Comparison of ENCODE assay signal across 8 cellular contexts in the genomic region with DNA sequence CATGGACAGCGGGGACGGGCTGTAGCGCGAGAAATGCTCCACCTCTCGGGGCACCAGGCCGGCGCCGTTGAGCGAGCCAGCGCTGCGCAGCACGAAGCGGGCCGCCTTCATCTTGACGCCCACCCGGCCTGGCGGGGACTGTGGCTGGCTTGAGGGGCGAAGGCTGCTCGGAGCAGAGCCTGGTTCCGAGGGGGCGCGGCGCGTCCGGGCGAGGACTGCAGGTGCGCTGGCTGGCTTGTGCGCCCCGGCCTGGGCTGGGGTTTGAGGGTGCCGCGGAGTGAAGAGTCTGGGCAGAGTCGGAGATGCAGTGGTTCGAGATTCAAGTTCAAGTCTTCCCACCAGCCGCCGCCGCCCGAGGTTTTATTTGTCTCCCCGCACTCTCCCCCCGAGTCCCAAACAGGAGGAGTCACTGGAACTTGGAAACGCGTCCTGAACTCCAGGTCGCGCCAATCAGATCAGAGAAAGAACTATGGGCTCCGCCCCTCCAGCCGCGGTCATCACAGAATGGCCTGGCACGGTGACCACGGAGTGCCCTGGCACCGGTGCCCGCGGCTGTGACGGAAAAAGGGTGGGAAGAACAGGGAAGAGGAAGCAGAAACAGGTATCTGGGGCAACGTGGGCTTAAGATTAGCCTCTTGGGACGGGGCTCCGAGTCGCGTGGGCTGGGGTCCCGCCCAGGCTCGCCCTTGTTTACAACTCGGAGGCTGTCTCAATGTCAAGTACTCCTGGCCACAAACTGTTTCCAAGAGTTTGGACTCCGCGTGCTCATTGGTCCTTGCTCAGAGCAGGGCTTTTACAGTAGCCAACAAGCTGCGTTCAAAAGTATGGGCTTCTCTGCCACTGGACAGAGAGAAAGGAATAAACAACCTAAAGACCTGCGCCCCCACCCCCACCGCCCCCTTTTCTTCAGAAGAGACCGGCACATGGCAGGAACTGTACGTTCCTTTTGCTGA. TPM values are rescaled to one million over a fixed set of nuclear protein-coding genes. Genes with fewer than 3 reads are reported as not detected.
A peak's percentile ranks its signal among the peaks of the same experiment; 100 is the strongest.
DNase-seq lines count a peak whose midpoint lies in the region; FAIRE-seq and TF ChIP-seq lines count a peak whose summit lies in the region.

PDK4 (minus strand) TSS at position 334 of the 953 bp plus-strand sequence; CDS start at position 111, 223 bp downstream.

- no peak for TF ChIP-seq EP300 in Ishikawa (IDR thresholded peaks at IDR 0.05; ENCODE audit: borderline replicate concordance)

- POLR2A ChIA-PET in CD8-positive, alpha-beta memory T cell (lab: Charles Lee): no interaction called here

- H3K27me3 ChIP-seq in right atrium auricular region (no peaks in the 10 kb centered on the region), osteoblast (ENCODE audit: insufficient read depth, low read length) (no peaks in the 10 kb centered on the region)
- no peaks in the 10 kb centered on the region for H3K27me3 ChIP-seq in CD8-positive, alpha-beta memory T cell (ENCODE audit: insufficient read depth, low read length, poor library complexity, severe bottlenecking)

- H3K27ac Mint-ChIP-seq in CD8-positive, alpha-beta memory T cell: no peak within 1 kb of the TSS

- H3K4me3 Mint-ChIP-seq in CD8-positive, alpha-beta memory T cell: peak within 1 kb of the TSS in 1 of 7 donors; percentile 32

- H3K9me3 Mint-ChIP-seq in CD8-positive, alpha-beta memory T cell: peaks cover 0 to 17% (median 0%) of the 10 kb centered on the region in 5 donors

- H3K36me3 ChIP-seq in right atrium auricular region (peaks cover 48% of the 10 kb centered on the region), osteoblast (ENCODE audit: insufficient read depth, low read length) (no peaks in the 10 kb centered on the region)
- H3K36me3 ChIP-seq in CD8-positive, alpha-beta memory T cell (ENCODE audit: insufficient read depth, low read length): no peaks in the 10 kb centered on the region

- peak; percentile 88 for DNase-seq in Caki2 (ENCODE audit: low read depth)
- DNase-seq in astrocyte of the hippocampus (ENCODE audit: low read depth, low spot score): peak; percentile 89
- DNase-seq in right atrium auricular region (ENCODE audit: low spot score): peak; percentile 99
- peak; percentile 83 for DNase-seq in osteoblast (ENCODE audit: insufficient read length, low spot score, missing footprints)
- no peak for DNase-seq in D721Med (ENCODE audit: insufficient read length, low spot score)
- DNase-seq in activated CD8-positive, alpha-beta memory T cell treated with anti-CD3 and anti-CD28 coated beads, Interleukin-2, amount 50 U/mL, for 48 hours: no peak
- DNase-seq in CD8-positive, alpha-beta memory T cell: no peak

- peaks cover 0 to 47% of the 10 kb centered on the region in 2 donors for H3K4me1 ChIP-seq in right atrium auricular region
- peaks cover 11% of the 10 kb centered on the region for H3K4me1 ChIP-seq in osteoblast (ENCODE audit: insufficient read depth, low read length)
- no peaks in the 10 kb centered on the region for H3K4me1 ChIP-seq in CD8-positive, alpha-beta memory T cell (ENCODE audit: insufficient read depth, low read length)

- peak within 1 kb of the TSS; percentile 95 to 100 for H3K27ac ChIP-seq in right atrium auricular region
- peak within 1 kb of the TSS; percentile 66 for H3K27ac ChIP-seq in osteoblast (ENCODE audit: low read depth, low read length)
- no peak within 1 kb of the TSS for H3K27ac ChIP-seq in CD8-positive, alpha-beta memory T cell (ENCODE audit: low read depth, low read length)

- peaks cover 3 to 7% (median 4%) of the 10 kb centered on the region in 3 donors for H3K4me1 Mint-ChIP-seq in CD8-positive, alpha-beta memory T cell

- in situ Hi-C loops in Caki2 (cut with HindIII; ENCODE audit: low pct_unique_long_range_greater_than_20kb, low sequenced_read_pairs): no loop called here

- peaks cover 0 to 3% (median 0%) of the 10 kb centered on the region in 3 donors for H3K36me3 Mint-ChIP-seq in CD8-positive, alpha-beta memory T cell

- peak within 1 kb of the TSS; percentile 97 for H2AFZ ChIP-seq in osteoblast (ENCODE audit: low read length)

- H3K9me3 ChIP-seq in right atrium auricular region (no peaks in the 10 kb centered on the region), osteoblast (ENCODE audit: low read depth, low read length) (no peaks in the 10 kb centered on the region)
- H3K9me3 ChIP-seq in CD8-positive, alpha-beta memory T cell (ENCODE audit: low read length): no peaks in the 10 kb centered on the region

- H3K79me2 ChIP-seq in osteoblast (ENCODE audit: insufficient read depth, low read length): no peaks in the 10 kb centered on the region

- CTCF ChIA-PET in CD8-positive, alpha-beta memory T cell (lab: Charles Lee): no interaction called here

- TF ChIP-seq CTCF in right atrium auricular region (IDR thresholded peaks at IDR 0.05) (no peak), osteoblast (IDR thresholded peaks at IDR 0.05; ENCODE audit: extremely low read depth, low read depth, low read length) (no peak), D721Med (IDR thresholded peaks at IDR 0.05; ENCODE audit: insufficient read depth, missing control alignments) (no peak)

- peaks cover 16 to 27% of the 10 kb centered on the region in 2 donors for H3K27me3 Mint-ChIP-seq in CD8-positive, alpha-beta memory T cell

- no peak for TF ChIP-seq RAD21 in Ishikawa (IDR thresholded peaks at IDR 0.05; ENCODE audit: low read depth)

- no peak for FAIRE-seq in D721Med (lab: Jason Lieb, UNC)

- no peaks in the 10 kb centered on the region for H4K20me1 ChIP-seq in osteoblast (ENCODE audit: insufficient read depth, low read length)

- H3K4me3 ChIP-seq in right atrium auricular region: peak within 1 kb of the TSS; percentile 79 to 97
- peak within 1 kb of the TSS; percentile 84 for H3K4me3 ChIP-seq in osteoblast (ENCODE audit: insufficient read depth, low read length)
- no peak within 1 kb of the TSS for H3K4me3 ChIP-seq in CD8-positive, alpha-beta memory T cell (ENCODE audit: low read length)

- H3K4me2 ChIP-seq in osteoblast (ENCODE audit: insufficient read depth, low read length): peak within 1 kb of the TSS; percentile 86

TF ChIP-seq in Ishikawa, 13 proteins besides CTCF, POLR2A, EP300 and RAD21:
- peak; percentile 36; the same call in 1 of the 2 replicates for TF ChIP-seq TAF1 (IDR thresholded peaks at IDR 0.05; ENCODE audit: low read depth)
- TF ChIP-seq NFIC (IDR thresholded peaks at IDR 0.05): peak; percentile 54; the same call in 1 of the 2 replicates
- no peak for TF ChIP-seq TEAD4 (IDR thresholded peaks at IDR 0.05)
- TF ChIP-seq, protein P1, sequence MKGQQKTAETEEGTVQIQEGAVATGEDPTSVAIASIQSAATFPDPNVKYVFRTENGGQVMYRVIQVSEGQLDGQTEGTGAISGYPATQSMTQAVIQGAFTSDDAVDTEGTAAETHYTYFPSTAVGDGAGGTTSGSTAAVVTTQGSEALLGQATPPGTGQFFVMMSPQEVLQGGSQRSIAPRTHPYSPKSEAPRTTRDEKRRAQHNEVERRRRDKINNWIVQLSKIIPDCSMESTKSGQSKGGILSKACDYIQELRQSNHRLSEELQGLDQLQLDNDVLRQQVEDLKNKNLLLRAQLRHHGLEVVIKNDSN (IDR thresholded peaks at IDR 0.05): no peak
- no peak for TF ChIP-seq EGR1 (IDR thresholded peaks at IDR 0.05)
- TF ChIP-seq ZBTB7A (IDR thresholded peaks at IDR 0.05; ENCODE audit: low read depth): peak; percentile 55; the same call in 1 of the 2 replicates
- no peak for TF ChIP-seq CREB1 (IDR thresholded peaks at IDR 0.05; ENCODE audit: low read depth)
- TF ChIP-seq MAX (IDR thresholded peaks at IDR 0.05): peak; percentile 67

RNA-seq across cellular contexts. Expression of gene PDK4, which starts in this region (rescaled TPM):
- total RNA-seq in Caki2 (2014; rRNA removed; shearing (Covaris generic); ENCODE audit: low replicate concordance): 0.41 and 1.9 TPM in 2 replicates
- 100 to 1,000 TPM; 337 to 712 TPM for total RNA-seq in right atrium auricular region
- 0.36 and 0.59 TPM in 2 replicates for total RNA-seq in osteoblast
- 1 to 10 TPM in 1 of 2 experiments, under 1 TPM in 1; 0.74 to 1.2 TPM for total RNA-seq in CD8-positive, alpha-beta memory T cell
- not detected for polyA plus RNA-seq in CD8-positive, alpha-beta memory T cell

Comparison
In these comparisons a context has a peak if more than half of its experiments do, and no peak if none do; other contexts are left out.
1. RNA of gene PDK4 (total RNA-seq): 337 to 712 TPM in right atrium auricular region; 0.74 to 1.2 TPM in CD8-positive, alpha-beta memory T cell, 0.41 to 1.9 TPM in Caki2 and 0.36 to 0.59 TPM in osteoblast; every median in the first group is over 100 times any median in the second.
2. Peak in DNase-seq, H3K4me3 ChIP-seq, H3K27ac ChIP-seq and H3K4me2 ChIP-seq in osteoblast; RNA of the gene not detected or under 1 TPM.
3. DNase-seq: peak in Caki2 (single experiment), astrocyte of the hippocampus (single experiment) and right atrium auricular region (single experiment); none in D721Med (single experiment), activated CD8-positive, alpha-beta memory T cell treated with anti-CD3 and anti-CD28 coated beads, Interleukin-2, amount 50 U/mL, for 48 hours (single experiment) and CD8-positive, alpha-beta memory T cell (0 of 5).